In genomic region chr7:156529982-156530381, GRCh38 we compare ENCODE assay signal across 2 cellular contexts.
TF ChIP-seq lines count a peak whose summit lies in the region.

No MANE protein-coding gene starts in this region.

TF ChIP-seq in GM23338, 12 proteins besides CTCF, POLR2A, EP300 and RAD21:
- TF ChIP-seq STAT1 (IDR thresholded peaks at IDR 0.05; ENCODE audit: unreplicated experiment): no peak
- no peak for TF ChIP-seq ETS1 (IDR thresholded peaks at IDR 0.05)
- TF ChIP-seq NANOG (IDR thresholded peaks at IDR 0.05; ENCODE audit: borderline replicate concordance): no peak
- no peak for TF ChIP-seq ZNF114 (CRISPR knock-in tag; IDR thresholded peaks at IDR 0.05)
- no peak for TF ChIP-seq EZH2 (IDR thresholded peaks at IDR 0.05; ENCODE audit: low read depth, unreplicated experiment)
- no peak for TF ChIP-seq REST (IDR thresholded peaks at IDR 0.05; ENCODE audit: unreplicated experiment)
- TF ChIP-seq ZNF462 (CRISPR knock-in tag; IDR thresholded peaks at IDR 0.05): no peak
- no peak for TF ChIP-seq EZH2phosphoT487 (IDR thresholded peaks at IDR 0.05; ENCODE audit: unreplicated experiment)
- TF ChIP-seq POLR2AphosphoS5 (IDR thresholded peaks at IDR 0.05; ENCODE audit: low read depth): no peak
- TF ChIP-seq JUNB (IDR thresholded peaks at IDR 0.05; ENCODE audit: unreplicated experiment): no peak
- TF ChIP-seq CREB1 (CRISPR knock-in tag; IDR thresholded peaks at IDR 0.05; ENCODE audit: low read depth): no peak
- TF ChIP-seq ZNF331 (CRISPR knock-in tag; IDR thresholded peaks at IDR 0.05; ENCODE audit: low read depth): no peak

TF ChIP-seq in K562, 482 proteins besides CTCF, POLR2A, EP300 and RAD21:
- TF ChIP-seq CEBPG (CRISPR knock-in tag; IDR thresholded peaks at IDR 0.05) (peak; percentile 49; the same call in 1 of the 2 replicates), CEBPG (tag; conservative IDR thresholded peaks at IDR 0.05 in 1 of 2, IDR thresholded peaks at IDR 0.05 in 1 of 2) (peak; percentile 37 to 59; a peak in 2 of 4 replicates), ESRRA (IDR thresholded peaks at IDR 0.05; ENCODE audit: borderline replicate concordance, low read depth) (peak; percentile 79), ATF3 (IDR thresholded peaks at IDR 0.05) (peak; percentile 24; the same call in 1 of the 2 replicates), ATF3 (CRISPR knock-in tag; conservative IDR thresholded peaks at IDR 0.05) (no peak), BACH1 (tag; IDR thresholded peaks at IDR 0.05) (no peak), KDM2B (CRISPR knock-in tag; IDR thresholded peaks at IDR 0.05) (no peak)
TF ChIP-seq in K562: peak in this region for 3.
